Comparison of ENCODE assay signal across 25 cellular contexts in genomic region chr12:5470221-5470620, GRCh38. TPM values are rescaled to one million over a fixed set of nuclear protein-coding genes. Genes with fewer than 3 reads are reported as not detected.
DNase-seq lines count a peak whose midpoint lies in the region; ATAC-seq and TF ChIP-seq lines count a peak whose summit lies in the region.
"Had no signal": no experiment of that assay in that cellular context is flagged by ENCODE, and none has a peak within 500 bp of the region (broad histone marks: within the 10 kb centered on the region; RNA-seq: fewer than 3 reads in every experiment).

No MANE protein-coding gene starts in this region.

- H3K36me3 ChIP-seq in MG63 (no peaks in the 10 kb centered on the region), testis (ENCODE audit: low read depth, missing control alignments) (no peaks in the 10 kb centered on the region)
- H3K36me3 ChIP-seq: BLaER1 had no signal

- no peak for TF ChIP-seq CTCF in mesothelial cell of epicardium (IDR thresholded peaks at IDR 0.05; ENCODE audit: unreplicated experiment)
- TF ChIP-seq CTCF in type B pancreatic cell (conservative IDR thresholded peaks at IDR 0.05) = no peak
- TF ChIP-seq CTCF in testis (IDR thresholded peaks at IDR 0.05) = no peak

- H3K4me1 Mint-ChIP-seq in mesothelial cell of epicardium = peaks cover 48% of the 10 kb centered on the region
- peaks cover 17% of the 10 kb centered on the region for H3K4me1 Mint-ChIP-seq in type B pancreatic cell (ENCODE audit: unreplicated experiment)
- H3K4me1 Mint-ChIP-seq: CD14-positive monocyte; CD4-positive, alpha-beta memory T cell; IgD-negative memory B cell had no signal

- H3K9me3 Mint-ChIP-seq in mesothelial cell of epicardium (no peaks in the 10 kb centered on the region), type B pancreatic cell (no peaks in the 10 kb centered on the region)
- H3K9me3 Mint-ChIP-seq: IgD-negative memory B cell had no signal

- H3K4me3 ChIP-seq in right cardiac atrium (ENCODE audit: low read length) (no peak overlapping the region), MG63 (no peak overlapping the region), testis (no peak overlapping the region)
- H3K4me3 ChIP-seq: BLaER1, GM12878, GM23248 had no signal

- H3K36me3 Mint-ChIP-seq in mesothelial cell of epicardium (no peaks in the 10 kb centered on the region), type B pancreatic cell (peaks cover 33% of the 10 kb centered on the region)
- H3K36me3 Mint-ChIP-seq: CD14-positive monocyte; CD4-positive, alpha-beta memory T cell had no signal

- H3K27ac ChIP-seq in right cardiac atrium (ENCODE audit: low read length) (no peak overlapping the region), testis (no peak overlapping the region)
- H3K27ac ChIP-seq: BLaER1, GM23248 had no signal

- H3K27ac Mint-ChIP-seq in mesothelial cell of epicardium (peak overlapping the region; percentile 28), type B pancreatic cell (peak overlapping the region; percentile 42)
- H3K27ac Mint-ChIP-seq: CD14-positive monocyte; CD4-positive, alpha-beta memory T cell; IgD-negative memory B cell had no signal

- H3K9me3 ChIP-seq in right cardiac atrium (ENCODE audit: control insufficient read depth, low read length) (no peaks in the 10 kb centered on the region), MG63 (no peaks in the 10 kb centered on the region), testis (no peaks in the 10 kb centered on the region)
- H3K9me3 ChIP-seq: BLaER1 had no signal

- H3K27me3 Mint-ChIP-seq in mesothelial cell of epicardium (ENCODE audit: low read depth) (peaks cover 12% of the 10 kb centered on the region), type B pancreatic cell (peaks cover 17% of the 10 kb centered on the region)

- H3K4me1 ChIP-seq in right cardiac atrium (ENCODE audit: control insufficient read depth, insufficient read depth, low read length) (no peaks in the 10 kb centered on the region), testis (no peaks in the 10 kb centered on the region)
- H3K4me1 ChIP-seq: BLaER1 had no signal

- 49% methylated on average over 7 of the region's 7 CpGs for WGBS in right cardiac atrium
- WGBS in testis, 2 donors = 60 to 76% methylated on average over 5 to 7 of the region's 7 CpGs

- intact Hi-C loops in left ventricle myocardium superior (cut with micrococcal nuclease) = no loop called here
- intact Hi-C loops in right cardiac atrium (cut with DNase I) = no loop called here
- intact Hi-C loops in testis (cut with DNase I; ENCODE audit: low total_unique reads) = no loop called here

- ATAC-seq in left ventricle myocardium superior (peak; percentile 42), right cardiac atrium (no peak), esophagus mucosa (peak; percentile 26), HG03159 (IDR thresholded peaks at IDR 0.05; ENCODE audit: unreplicated experiment) (no peak)
- ATAC-seq: GM12878, HCT116 had no signal

- H3K4me3 Mint-ChIP-seq in mesothelial cell of epicardium (no peak overlapping the region), type B pancreatic cell (no peak overlapping the region)
- H3K4me3 Mint-ChIP-seq: CD14-positive monocyte; CD4-positive, alpha-beta memory T cell; IgD-negative memory B cell had no signal

- DNase-seq in left ventricle myocardium superior = no peak
- DNase-seq in right cardiac atrium = no peak
- no peak for DNase-seq in mesothelial cell of epicardium (ENCODE audit: low spot score in 2 of 2, unreplicated experiment in 2 of 2)
- DNase-seq in type B pancreatic cell (ENCODE audit: extremely low spot score, unreplicated experiment) = no peak
- DNase-seq in MG63 = no peak
- DNase-seq in testis = no peak
- DNase-seq: 8988T; Calu3; CD4-positive, alpha-beta memory T cell; DMS 273 treated with DMSO at 0.1 percent for 48 hours; DMS53; DND-41; EL; GM23248; H7; KBM-7 had no signal

- H3K27me3 ChIP-seq in right cardiac atrium (ENCODE audit: control insufficient read depth, insufficient read depth) (no peaks in the 10 kb centered on the region), MG63 (no peaks in the 10 kb centered on the region), testis (no peaks in the 10 kb centered on the region)
- H3K27me3 ChIP-seq: BLaER1 had no signal

- no peak for TF ChIP-seq POLR2A in testis (IDR thresholded peaks at IDR 0.05)

RNA-seq across cellular contexts. Expression of gene NTF3, which starts 38.3 kb away (rescaled TPM):
- 1.1 TPM for total RNA-seq in left ventricle myocardium superior
- total RNA-seq in right cardiac atrium = 1 to 10 TPM in 2 of 4 donors, under 1 TPM in 2; 0.53 to 1.9 (median 1.3) TPM
- polyA plus RNA-seq in right cardiac atrium = 1.7 TPM
- total RNA-seq in esophagus mucosa = 2.0 TPM
- 6.7 to 9.4 TPM (median 8.6 TPM) in 3 replicates for total RNA-seq in mesothelial cell of epicardium
- total RNA-seq in type B pancreatic cell (ENCODE audit: low replicate concordance) = 13.0 and 16.7 TPM in 2 replicates
- not detected in 2 replicates for total RNA-seq in MG63 (2014; rRNA removed; shearing (Covaris generic); ENCODE audit: low replicate concordance)
- 1 to 10 TPM; 1.1 to 1.4 TPM for total RNA-seq in testis
- 2.2 TPM for polyA plus RNA-seq in testis (ENCODE audit: insufficient read depth, low read depth, low replicate concordance)
- total RNA-seq: A673; Calu3; CD4-positive, alpha-beta memory T cell; G401; GM12878 had no signal
- polyA plus RNA-seq: CD14-positive monocyte; CD4-positive, alpha-beta memory T cell; IgD-negative memory B cell had no signal

Comparison
In these comparisons a context has a peak if more than half of its experiments do, and no peak if none do; other contexts are left out.
1. ATAC-seq: peak in left ventricle myocardium superior (single experiment) and esophagus mucosa (single experiment); none in right cardiac atrium (0 of 2) and HG03159 (single experiment).